In the genomic region with DNA sequence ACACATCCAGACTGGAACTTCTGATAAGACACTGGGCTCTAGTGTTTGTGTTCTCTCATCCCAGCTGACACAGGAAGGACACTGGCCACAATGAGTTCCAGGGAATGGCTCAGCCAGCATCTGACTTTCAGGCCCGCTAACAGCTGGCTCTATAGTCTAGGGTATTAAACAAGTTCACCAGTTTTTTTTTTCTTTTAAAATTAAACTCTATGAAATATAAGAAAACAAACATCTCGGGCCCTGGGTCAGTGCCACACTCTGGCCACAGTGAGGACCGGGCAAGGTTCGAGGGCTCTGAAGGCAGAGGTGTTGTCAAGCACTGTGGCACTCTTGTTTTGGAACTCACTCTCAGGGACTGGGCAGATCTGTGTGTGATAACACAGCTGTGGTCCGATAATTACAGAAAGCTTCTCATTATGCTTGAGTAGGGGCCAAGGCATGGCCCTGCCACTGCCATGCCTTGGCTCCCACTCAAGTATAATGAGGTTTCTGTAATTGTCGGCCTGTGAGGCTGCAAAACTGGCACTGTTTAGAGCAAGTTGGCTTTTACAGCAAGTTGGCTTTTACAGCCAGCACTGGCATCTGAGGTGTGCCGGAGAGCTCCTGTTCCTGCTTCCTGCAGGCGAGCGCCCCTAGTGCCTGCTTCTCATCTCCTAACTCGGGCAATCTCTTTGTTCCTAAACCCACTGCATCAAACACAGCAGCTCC, we compare ENCODE assay signal across 9 cellular contexts.
DNase-seq lines count a peak whose midpoint lies in the region; ATAC-seq and TF ChIP-seq lines count a peak whose summit lies in the region.
"Had no signal": no experiment of that assay in that cellular context is flagged by ENCODE, and none has a peak within 500 bp of the region (broad histone marks: within the 10 kb centered on the region; RNA-seq: fewer than 3 reads in every experiment).

No MANE protein-coding gene starts in this region.

- DNase-seq in NCI-H1694 (lab: John Stamatoyannopoulos, UW) (peak; percentile 71), tibial artery (peak; percentile 30 to 69)
- peak; percentile 60 for DNase-seq in activated CD8-positive, alpha-beta T cell treated with anti-CD3 and anti-CD28 coated beads for 36 hours
- no peak for DNase-seq in natural killer cell treated with Interleukin-12 subunit alpha and Interleukin-12 subunit beta and Interleukin-15 and Interleukin-18, amount 100 ng/mL, for 72 hours (ENCODE audit: low spot score)

- no peaks in the 10 kb centered on the region for H3K27me3 ChIP-seq in tibial artery

- ATAC-seq in GM19025 (IDR thresholded peaks at IDR 0.05; ENCODE audit: low read depth, unreplicated experiment), result peak; percentile 48
- ATAC-seq in activated CD8-positive, alpha-beta T cell treated with anti-CD3 and anti-CD28 coated beads for 36 hours, result peak; percentile 62
- peak; percentile 66 for ATAC-seq in esophagus mucosa
- ATAC-seq in natural killer cell treated with Interleukin-12 subunit alpha and Interleukin-12 subunit beta and Interleukin-15 and Interleukin-18, amount 100 ng/mL, for 72 hours, result peak; percentile 43 to 60
- ATAC-seq in HG02610 (IDR thresholded peaks at IDR 0.05; ENCODE audit: unreplicated experiment), result no peak
- ATAC-seq in HG03469 (IDR thresholded peaks at IDR 0.05; ENCODE audit: unreplicated experiment), result no peak

- H3K4me3 Mint-ChIP-seq in activated CD8-positive, alpha-beta T cell treated with anti-CD3 and anti-CD28 coated beads for 36 hours, result no peak overlapping the region
- H3K4me3 Mint-ChIP-seq in natural killer cell treated with Interleukin-12 subunit alpha and Interleukin-12 subunit beta and Interleukin-15 and Interleukin-18, amount 100 ng/mL, for 72 hours, result no peak overlapping the region

- CTCF ChIA-PET in activated CD8-positive, alpha-beta T cell treated with anti-CD3 and anti-CD28 coated beads for 36 hours (lab: Charles Lee), result interaction anchor here (1.0 to 1.7 kb wide), 4 partner anchors 9 to 99 kb away, joined by 3 to 5 read pairs (median 3); no protein-coding TSS in a partner anchor

- POLR2A ChIA-PET in activated CD8-positive, alpha-beta T cell treated with anti-CD3 and anti-CD28 coated beads for 36 hours (lab: Charles Lee), result interaction anchor here (1.0 kb wide), 1 partner anchor 317 kb away, joined by 3 read pairs; no protein-coding TSS in a partner anchor

- H3K9me3 ChIP-seq in tibial artery, result no peaks in the 10 kb centered on the region

- no peaks in the 10 kb centered on the region for H3K9me3 Mint-ChIP-seq in activated CD8-positive, alpha-beta T cell treated with anti-CD3 and anti-CD28 coated beads for 36 hours
- H3K9me3 Mint-ChIP-seq in natural killer cell treated with Interleukin-12 subunit alpha and Interleukin-12 subunit beta and Interleukin-15 and Interleukin-18, amount 100 ng/mL, for 72 hours, result no peaks in the 10 kb centered on the region

- H3K27ac Mint-ChIP-seq in activated CD8-positive, alpha-beta T cell treated with anti-CD3 and anti-CD28 coated beads for 36 hours, result no peak overlapping the region
- no peak overlapping the region for H3K27ac Mint-ChIP-seq in natural killer cell treated with Interleukin-12 subunit alpha and Interleukin-12 subunit beta and Interleukin-15 and Interleukin-18, amount 100 ng/mL, for 72 hours

- no peaks in the 10 kb centered on the region for H3K36me3 Mint-ChIP-seq in activated CD8-positive, alpha-beta T cell treated with anti-CD3 and anti-CD28 coated beads for 36 hours (ENCODE audit: low read depth)
- H3K36me3 Mint-ChIP-seq in natural killer cell treated with Interleukin-12 subunit alpha and Interleukin-12 subunit beta and Interleukin-15 and Interleukin-18, amount 100 ng/mL, for 72 hours, result no peaks in the 10 kb centered on the region

- H3K27me3 Mint-ChIP-seq in activated CD8-positive, alpha-beta T cell treated with anti-CD3 and anti-CD28 coated beads for 36 hours, result no peaks in the 10 kb centered on the region
- H3K27me3 Mint-ChIP-seq in natural killer cell treated with Interleukin-12 subunit alpha and Interleukin-12 subunit beta and Interleukin-15 and Interleukin-18, amount 100 ng/mL, for 72 hours, result peaks cover 0 to 18% of the 10 kb centered on the region in 2 donors

- intact Hi-C loops in activated CD8-positive, alpha-beta T cell treated with anti-CD3 and anti-CD28 coated beads for 36 hours (cut with micrococcal nuclease), result no loop called here
- intact Hi-C loops in tibial artery (cut with DNase I; ENCODE audit: low total_unique reads), result no loop called here

- H3K27ac ChIP-seq in tibial artery, result peak overlapping the region; percentile 10 to 71
- H3K27ac ChIP-seq: SK-N-MC had no signal

- H3K4me1 Mint-ChIP-seq in activated CD8-positive, alpha-beta T cell treated with anti-CD3 and anti-CD28 coated beads for 36 hours (ENCODE audit: low read depth), result peaks cover under 1% of the 10 kb centered on the region
- peaks cover 0 to 3% of the 10 kb centered on the region in 2 donors for H3K4me1 Mint-ChIP-seq in natural killer cell treated with Interleukin-12 subunit alpha and Interleukin-12 subunit beta and Interleukin-15 and Interleukin-18, amount 100 ng/mL, for 72 hours (ENCODE audit: low read depth in 2 of 2)

- no peaks in the 10 kb centered on the region for H3K36me3 ChIP-seq in tibial artery

- H3K4me1 ChIP-seq in tibial artery, result peaks cover 0 to 14% (median 0%) of the 10 kb centered on the region in 4 donors

- H3K4me3 ChIP-seq in tibial artery, result no peak overlapping the region
- H3K4me3 ChIP-seq: SK-N-MC had no signal

- TF ChIP-seq CTCF in activated CD8-positive, alpha-beta T cell treated with anti-CD3 and anti-CD28 coated beads for 36 hours (IDR thresholded peaks at IDR 0.05), result no peak
- peak in 1 of 2 experiments; percentile 45 for TF ChIP-seq CTCF in tibial artery (IDR thresholded peaks at IDR 0.05)

Comparison
In these comparisons a context has a peak if more than half of its experiments do, and no peak if none do; other contexts are left out.
1. ATAC-seq: peak in GM19025 (single experiment), activated CD8-positive, alpha-beta T cell treated with anti-CD3 and anti-CD28 coated beads for 36 hours (single experiment), esophagus mucosa (single experiment) and natural killer cell treated with Interleukin-12 subunit alpha and Interleukin-12 subunit beta and Interleukin-15 and Interleukin-18, amount 100 ng/mL, for 72 hours (2 of 2); none in HG02610 (single experiment) and HG03469 (single experiment).